8 cellular contexts compared by ENCODE assay signal in genomic region chr3:89098964-89099585, GRCh38. TPM values are rescaled to one million over a fixed set of nuclear protein-coding genes. Genes with fewer than 3 reads are reported as not detected.
A peak's percentile ranks its signal among the peaks of the same experiment; 100 is the strongest.
DNase-seq lines count a peak whose midpoint lies in the region; ATAC-seq and TF ChIP-seq lines count a peak whose summit lies in the region.

No MANE protein-coding gene starts in this region.

- H3K27ac Mint-ChIP-seq in CD4-positive, alpha-beta T cell: no peak overlapping the region

- no peak overlapping the region for H3K4me3 ChIP-seq in osteoblast (ENCODE audit: insufficient read depth, low read length)

- TF ChIP-seq CTCF in CD4-positive, alpha-beta T cell (IDR thresholded peaks at IDR 0.05): peak; percentile 78
- TF ChIP-seq CTCF in VCaP (conservative IDR thresholded peaks at IDR 0.05) (peak; percentile 99), osteoblast (IDR thresholded peaks at IDR 0.05; ENCODE audit: extremely low read depth, low read depth, low read length) (peak; percentile 99)

- H4K20me1 ChIP-seq in osteoblast (ENCODE audit: insufficient read depth, low read length): no peaks in the 10 kb centered on the region

- H2AFZ ChIP-seq in osteoblast (ENCODE audit: low read length): peak overlapping the region; percentile 79

- no peak overlapping the region for H3K4me2 ChIP-seq in osteoblast (ENCODE audit: insufficient read depth, low read length)

- peak; percentile 78 for ATAC-seq in CD4-positive, alpha-beta T cell (ENCODE audit: poor library complexity)
- ATAC-seq in GM18520 (IDR thresholded peaks at IDR 0.05; ENCODE audit: unreplicated experiment): peak; percentile 94
- ATAC-seq in HG02884 (IDR thresholded peaks at IDR 0.05; ENCODE audit: unreplicated experiment): peak; percentile 97

- H3K27ac ChIP-seq in CD4-positive, alpha-beta T cell (ENCODE audit: low read depth, low read length): no peak overlapping the region
- H3K27ac ChIP-seq in VCaP (no peak overlapping the region), osteoblast (ENCODE audit: low read depth, low read length) (no peak overlapping the region)

- intact Hi-C loops in CD4-positive, alpha-beta T cell (cut with DNase I, micrococcal nuclease): loop anchor here (1.0 to 5.0 kb wide), 4 partner anchors 877 to 896 kb away; no protein-coding TSS in a partner anchor

- H3K4me1 ChIP-seq in osteoblast (ENCODE audit: insufficient read depth, low read length): peaks cover 3% of the 10 kb centered on the region

- no peaks in the 10 kb centered on the region for H3K4me1 Mint-ChIP-seq in CD4-positive, alpha-beta T cell (ENCODE audit: low read depth)

- no peaks in the 10 kb centered on the region for H3K36me3 Mint-ChIP-seq in CD4-positive, alpha-beta T cell (ENCODE audit: low read depth)

- CTCF ChIA-PET in CD4-positive, alpha-beta T cell (lab: Charles Lee): no interaction called here

- H3K27me3 ChIP-seq in CD4-positive, alpha-beta T cell (ENCODE audit: control insufficient read depth, insufficient read depth, low read length): no peaks in the 10 kb centered on the region
- no peaks in the 10 kb centered on the region for H3K27me3 ChIP-seq in osteoblast (ENCODE audit: insufficient read depth, low read length)

- peak in 5 of 10 experiments; percentile 5 to 11 (median 11) for DNase-seq in CD4-positive, alpha-beta T cell
- DNase-seq in NCI-H1105 treated with DMSO at 0.1 percent for 48 hours (lab: John Stamatoyannopoulos, UW): peak; percentile 52
- DNase-seq in fibroblast of peridontal ligament (ENCODE audit: extremely low read depth): peak; percentile 73
- DNase-seq in osteoblast (ENCODE audit: insufficient read length, low spot score, missing footprints): no peak
- no peak for DNase-seq in effector CD4-positive, alpha-beta T cell

- H3K36me3 ChIP-seq in osteoblast (ENCODE audit: insufficient read depth, low read length): no peaks in the 10 kb centered on the region

- POLR2A ChIA-PET in CD4-positive, alpha-beta T cell (lab: Charles Lee): no interaction called here

- no peaks in the 10 kb centered on the region for H3K27me3 Mint-ChIP-seq in CD4-positive, alpha-beta T cell

- no peak overlapping the region for H3K4me3 Mint-ChIP-seq in CD4-positive, alpha-beta T cell

- no peaks in the 10 kb centered on the region for H3K9me3 ChIP-seq in CD4-positive, alpha-beta T cell (ENCODE audit: control insufficient read depth, low read length)
- no peaks in the 10 kb centered on the region for H3K9me3 ChIP-seq in osteoblast (ENCODE audit: low read depth, low read length)

- no peaks in the 10 kb centered on the region for H3K79me2 ChIP-seq in osteoblast (ENCODE audit: insufficient read depth, low read length)

- H3K9me3 Mint-ChIP-seq in CD4-positive, alpha-beta T cell: no peaks in the 10 kb centered on the region

RNA-seq across cellular contexts. Expression of gene EPHA3, which starts 8.3 kb away (rescaled TPM):
- not detected for total RNA-seq in CD4-positive, alpha-beta T cell
- 10.9 and 12.7 TPM in 2 replicates for total RNA-seq in osteoblast

Comparison
In these comparisons a context has a peak if more than half of its experiments do, and no peak if none do; other contexts are left out.
1. DNase-seq: peak in NCI-H1105 treated with DMSO at 0.1 percent for 48 hours (single experiment) and fibroblast of peridontal ligament (single experiment); none in osteoblast (single experiment) and effector CD4-positive, alpha-beta T cell (single experiment).
2. RNA of gene EPHA3, which starts 8.3 kb away (total RNA-seq): 10.9 to 12.7 TPM in osteoblast; not detected in CD4-positive, alpha-beta T cell; every median in the first group is over 10 times any median in the second.
3. Peak in every context shown above with its lines, with median percentiles within 50 percentile points of each other: ATAC-seq and CTCF ChIP-seq.